Comparison of ENCODE assay signal across 8 cellular contexts in genomic region chr12:6461401-6462233, GRCh38. TPM values are rescaled to one million over a fixed set of nuclear protein-coding genes. Genes with fewer than 3 reads are reported as not detected.
DNase-seq lines count a peak whose midpoint lies in the region; ATAC-seq, FAIRE-seq and TF ChIP-seq lines count a peak whose summit lies in the region.

No MANE protein-coding gene starts in this region.

- H3K27ac Mint-ChIP-seq in activated CD4-positive, alpha-beta T cell treated with anti-CD3 and anti-CD28 coated beads, Interleukin-2, amount 10 ng/mL, durations not matched to agents 24 days and 14 days: peak overlapping the region; percentile 97
- H3K27ac Mint-ChIP-seq in effector memory CD8-positive, alpha-beta T cell: peak overlapping the region; percentile 97
- H3K27ac Mint-ChIP-seq in Calu3 (ENCODE audit: unreplicated experiment): no peak overlapping the region

- intact Hi-C loops in activated CD4-positive, alpha-beta T cell treated with anti-CD3 and anti-CD28 coated beads, Interleukin-2, amount 10 ng/mL, durations not matched to agents 24 days and 14 days (cut with micrococcal nuclease): loop anchor here (1.0 to 5.0 kb wide), 7 partner anchors 9 to 125 kb away; partner anchors contain the start of genes IFFO1, MRPL51, TAPBPL and VAMP1
- intact Hi-C loops in Calu3 (cut with micrococcal nuclease; ENCODE audit: unreplicated experiment): no loop called here

- H3K36me3 ChIP-seq in small intestine (ENCODE audit: control insufficient read depth in 2 of 2, insufficient read depth in 2 of 2, low read length in 2 of 2): peaks cover 31 to 34% of the 10 kb centered on the region in 2 donors

- peak overlapping the region; percentile 78 to 95 for H3K27ac ChIP-seq in small intestine (ENCODE audit: low read depth in 1 of 2, low read length in 1 of 2)

- H3K27me3 ChIP-seq in small intestine (ENCODE audit: control insufficient read depth in 2 of 2, insufficient read depth in 2 of 2, low read length in 2 of 2): no peaks in the 10 kb centered on the region

- no TSS peak for BruUV-seq in Calu3 (replicated peaks; lab: Mats Ljungman, UMichigan)

- peak; percentile 95 for DNase-seq in activated CD4-positive, alpha-beta T cell treated with anti-CD3 and anti-CD28 coated beads, Interleukin-2, amount 10 ng/mL, durations not matched to agents 24 days and 14 days
- peak; percentile 72 to 73 (median 73) for DNase-seq in effector memory CD8-positive, alpha-beta T cell
- DNase-seq in small intestine (peak; percentile 73), NCI-H1417 treated with DMSO at 0.1 percent for 48 hours (lab: John Stamatoyannopoulos, UW) (no peak), Calu3 (no peak), NCI-H187 (lab: John Stamatoyannopoulos, UW) (no peak)

- no peaks in the 10 kb centered on the region for H3K27me3 Mint-ChIP-seq in activated CD4-positive, alpha-beta T cell treated with anti-CD3 and anti-CD28 coated beads, Interleukin-2, amount 10 ng/mL, durations not matched to agents 24 days and 14 days
- H3K27me3 Mint-ChIP-seq in effector memory CD8-positive, alpha-beta T cell: no peaks in the 10 kb centered on the region
- no peaks in the 10 kb centered on the region for H3K27me3 Mint-ChIP-seq in Calu3 (ENCODE audit: unreplicated experiment)

- FAIRE-seq in small intestine (lab: Jason Lieb, UNC): no peak

- peak; percentile 80 for ATAC-seq in GM19395 (IDR thresholded peaks at IDR 0.05; ENCODE audit: unreplicated experiment)
- ATAC-seq in HG03571 (IDR thresholded peaks at IDR 0.05; ENCODE audit: unreplicated experiment): peak; percentile 80
- ATAC-seq in effector memory CD8-positive, alpha-beta T cell (replicated peaks): peak; percentile 93

- H3K4me3 ChIP-seq in small intestine (ENCODE audit: low read depth in 1 of 2, low read length in 2 of 2): no peak overlapping the region

- H3K4me1 Mint-ChIP-seq in activated CD4-positive, alpha-beta T cell treated with anti-CD3 and anti-CD28 coated beads, Interleukin-2, amount 10 ng/mL, durations not matched to agents 24 days and 14 days: peaks cover 76% of the 10 kb centered on the region
- peaks cover 67 to 73% of the 10 kb centered on the region in 2 donors for H3K4me1 Mint-ChIP-seq in effector memory CD8-positive, alpha-beta T cell (ENCODE audit: low read depth in 2 of 2)
- H3K4me1 Mint-ChIP-seq in Calu3 (ENCODE audit: low read depth, unreplicated experiment): no peaks in the 10 kb centered on the region

- peak overlapping the region; percentile 84 for H3K4me3 Mint-ChIP-seq in activated CD4-positive, alpha-beta T cell treated with anti-CD3 and anti-CD28 coated beads, Interleukin-2, amount 10 ng/mL, durations not matched to agents 24 days and 14 days
- H3K4me3 Mint-ChIP-seq in effector memory CD8-positive, alpha-beta T cell: peak overlapping the region; percentile 73 to 83
- no peak overlapping the region for H3K4me3 Mint-ChIP-seq in Calu3 (ENCODE audit: low read depth, unreplicated experiment)

- peaks cover 89% of the 10 kb centered on the region for H3K36me3 Mint-ChIP-seq in activated CD4-positive, alpha-beta T cell treated with anti-CD3 and anti-CD28 coated beads, Interleukin-2, amount 10 ng/mL, durations not matched to agents 24 days and 14 days (ENCODE audit: low read depth)
- peaks cover 94% of the 10 kb centered on the region for H3K36me3 Mint-ChIP-seq in effector memory CD8-positive, alpha-beta T cell (ENCODE audit: insufficient read depth)
- peaks cover 50% of the 10 kb centered on the region for H3K36me3 Mint-ChIP-seq in Calu3 (ENCODE audit: insufficient read depth, unreplicated experiment)

- TF ChIP-seq CTCF in Calu3 (IDR thresholded peaks at IDR 0.05; ENCODE audit: unreplicated experiment): no peak

- H3K9me3 Mint-ChIP-seq in activated CD4-positive, alpha-beta T cell treated with anti-CD3 and anti-CD28 coated beads, Interleukin-2, amount 10 ng/mL, durations not matched to agents 24 days and 14 days: no peaks in the 10 kb centered on the region
- H3K9me3 Mint-ChIP-seq in effector memory CD8-positive, alpha-beta T cell: no peaks in the 10 kb centered on the region
- H3K9me3 Mint-ChIP-seq in Calu3 (ENCODE audit: low read depth, unreplicated experiment): no peaks in the 10 kb centered on the region

- H3K4me1 ChIP-seq in small intestine (ENCODE audit: control insufficient read depth in 2 of 2, insufficient read depth in 1 of 2, low read depth in 1 of 2, low read length in 1 of 2): peaks cover 0 to 3% of the 10 kb centered on the region in 2 donors

- WGBS in small intestine, 3 donors: 60 to 77% (median 66%) methylated on average over 15 of the region's 15 CpGs

- no peaks in the 10 kb centered on the region for H3K9me3 ChIP-seq in small intestine (ENCODE audit: control insufficient read depth, low read depth)

- CTCF ChIA-PET in Calu3 (lab: Charles Lee): no interaction called here

RNA-seq across cellular contexts. Expression of gene VAMP1, which starts 8.9 kb away (rescaled TPM):
- 50.0 and 51.2 TPM in 2 replicates for total RNA-seq in activated CD4-positive, alpha-beta T cell treated with anti-CD3 and anti-CD28 coated beads, Interleukin-2, amount 10 ng/mL, durations not matched to agents 24 days and 14 days
- polyA plus RNA-seq in small intestine: 1 to 10 TPM; 1.6 to 5.8 (median 1.8) TPM
- 5.0 and 7.4 TPM in 2 replicates for total RNA-seq in Calu3 (2022)

RNA-seq across cellular contexts. Expression of gene TAPBPL, which starts 9.8 kb away (rescaled TPM):
- 31.9 and 33.0 TPM in 2 replicates for total RNA-seq in activated CD4-positive, alpha-beta T cell treated with anti-CD3 and anti-CD28 coated beads, Interleukin-2, amount 10 ng/mL, durations not matched to agents 24 days and 14 days
- polyA plus RNA-seq in small intestine: 10 to 100 TPM; 26.4 to 38.6 (median 31.5) TPM
- 28.0 and 32.7 TPM in 2 replicates for total RNA-seq in Calu3 (2022)

RNA-seq across cellular contexts. Expression of gene CD27, which starts 16.9 kb away (rescaled TPM):
- total RNA-seq in activated CD4-positive, alpha-beta T cell treated with anti-CD3 and anti-CD28 coated beads, Interleukin-2, amount 10 ng/mL, durations not matched to agents 24 days and 14 days: 74.0 and 77.7 TPM in 2 replicates
- polyA plus RNA-seq in small intestine: 10 to 100 TPM in 1 of 3 donors, 1 to 10 TPM in 1, under 1 TPM in 1; 0.45 to 16.2 (median 3.7) TPM
- not detected in 2 replicates for total RNA-seq in Calu3 (2022)

RNA-seq across cellular contexts. Expression of gene MRPL51, which starts 31.4 kb away (rescaled TPM):
- 277 and 280 TPM in 2 replicates for total RNA-seq in activated CD4-positive, alpha-beta T cell treated with anti-CD3 and anti-CD28 coated beads, Interleukin-2, amount 10 ng/mL, durations not matched to agents 24 days and 14 days
- 100 to 1,000 TPM in 1 of 3 donors, 10 to 100 TPM in 2; 88.1 to 126 (median 89.5) TPM for polyA plus RNA-seq in small intestine
- total RNA-seq in Calu3 (2022): 213 and 220 TPM in 2 replicates

RNA-seq across cellular contexts. Expression of gene NCAPD2, which starts 32.3 kb away (rescaled TPM):
- total RNA-seq in activated CD4-positive, alpha-beta T cell treated with anti-CD3 and anti-CD28 coated beads, Interleukin-2, amount 10 ng/mL, durations not matched to agents 24 days and 14 days: 104 and 106 TPM in 2 replicates
- 10 to 100 TPM in 2 of 3 donors, 1 to 10 TPM in 1; 6.5 to 30.9 (median 13.2) TPM for polyA plus RNA-seq in small intestine
- 78.0 and 94.7 TPM in 2 replicates for total RNA-seq in Calu3 (2022)

Comparison
In these comparisons a context has a peak if more than half of its experiments do, and no peak if none do; other contexts are left out.
1. DNase-seq: peak in activated CD4-positive, alpha-beta T cell treated with anti-CD3 and anti-CD28 coated beads, Interleukin-2, amount 10 ng/mL, durations not matched to agents 24 days and 14 days (single experiment), effector memory CD8-positive, alpha-beta T cell (3 of 3) and small intestine (single experiment); none in NCI-H1417 treated with DMSO at 0.1 percent for 48 hours (single experiment), Calu3 (single experiment) and NCI-H187 (0 of 2).
2. RNA of gene CD27, which starts 16.9 kb away (total RNA-seq): 74.0 to 77.7 TPM in activated CD4-positive, alpha-beta T cell treated with anti-CD3 and anti-CD28 coated beads, Interleukin-2, amount 10 ng/mL, durations not matched to agents 24 days and 14 days; not detected in Calu3; every median in the first group is over 10 times any median in the second.
3. Peak in every context shown above with its lines, with median percentiles within 50 percentile points of each other: ATAC-seq.